1 cellular context compared by ENCODE assay signal in the genomic region with DNA sequence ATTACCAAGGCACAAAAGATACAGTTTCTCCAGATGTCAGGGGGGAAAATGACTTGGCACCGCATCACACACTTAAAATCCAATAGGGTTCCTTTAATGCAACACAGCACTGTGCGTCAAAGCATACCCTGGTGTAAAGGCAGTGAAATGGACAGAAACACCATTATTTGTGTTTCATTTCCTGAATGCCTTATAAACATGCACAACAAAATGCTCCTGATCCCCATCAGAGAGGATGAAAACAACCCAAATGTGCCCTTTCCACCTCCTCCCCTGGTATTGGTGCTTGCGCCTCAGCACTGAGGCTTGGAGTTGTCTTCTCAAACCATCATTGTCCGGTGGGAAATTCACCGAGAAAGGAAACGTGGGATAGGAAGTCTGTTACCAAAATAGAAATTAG.
A peak's percentile ranks its signal among the peaks of the same experiment; 100 is the strongest.
TF ChIP-seq lines count a peak whose summit lies in the region.

No MANE protein-coding gene starts in this region.

TF ChIP-seq in GM12878, 131 proteins besides CTCF, POLR2A, EP300 and RAD21 (continued from another document):
- no peak for TF ChIP-seq ZBTB4 (CRISPR knock-in tag; IDR thresholded peaks at IDR 0.05)
- no peak for TF ChIP-seq ZZZ3 (IDR thresholded peaks at IDR 0.05; ENCODE audit: control insufficient read depth, insufficient read length, low read depth)
- no peak for TF ChIP-seq NKRF (conservative IDR thresholded peaks at IDR 0.05)
- no peak for TF ChIP-seq YBX1 (IDR thresholded peaks at IDR 0.05)
- 0 out of 2 replicates have a peak, but pooled peaks have one; percentile 26 for TF ChIP-seq TAF1 (IDR thresholded peaks at IDR 0.05; ENCODE audit: borderline replicate concordance, low read depth, low read length)
- TF ChIP-seq CREB1 (IDR thresholded peaks at IDR 0.05; ENCODE audit: low read depth), result peak; percentile 59; the same call in 1 of the 2 replicates
- no peak for TF ChIP-seq SIX5 (IDR thresholded peaks at IDR 0.05; ENCODE audit: low read depth, low read length, severe bottlenecking)
- TF ChIP-seq STAT1 (conservative IDR thresholded peaks at IDR 0.05), result no peak
- no peak for TF ChIP-seq CEBPB (IDR thresholded peaks at IDR 0.05; ENCODE audit: borderline replicate concordance in 1 of 2, low read depth in 2 of 2, low read length in 2 of 2)
- no peak for TF ChIP-seq TCF12 (IDR thresholded peaks at IDR 0.05; ENCODE audit: low read depth, low read length)
- no peak for TF ChIP-seq LARP7 (IDR thresholded peaks at IDR 0.05)
- no peak for TF ChIP-seq SMAD1 (IDR thresholded peaks at IDR 0.05; ENCODE audit: low read depth, partially characterized antibody)
- TF ChIP-seq SIN3A (IDR thresholded peaks at IDR 0.05; ENCODE audit: low read depth, low read length), result 0 out of 2 replicates have a peak, but pooled peaks have one; percentile 6
- TF ChIP-seq TCF7 (IDR thresholded peaks at IDR 0.05; ENCODE audit: borderline replicate concordance), result no peak
- no peak for TF ChIP-seq RCOR1 (conservative IDR thresholded peaks at IDR 0.05; ENCODE audit: low read depth, low read length)
- no peak for TF ChIP-seq RAD51 (IDR thresholded peaks at IDR 0.05)
- TF ChIP-seq POLR2AphosphoS2 (IDR thresholded peaks at IDR 0.05; ENCODE audit: low read depth, low read length), result no peak
- TF ChIP-seq SPI1 (IDR thresholded peaks at IDR 0.05; ENCODE audit: borderline replicate concordance, insufficient read depth, low read depth, low read length), result no peak
- TF ChIP-seq YY1 (IDR thresholded peaks at IDR 0.05; ENCODE audit: low read depth, low read length), result 0 out of 2 replicates have a peak, but pooled peaks have one; percentile 8
- no peak for TF ChIP-seq TBL1XR1 (IDR thresholded peaks at IDR 0.05; ENCODE audit: low read depth, low read length)
